8 cellular contexts compared by ENCODE assay signal in the genomic region with DNA sequence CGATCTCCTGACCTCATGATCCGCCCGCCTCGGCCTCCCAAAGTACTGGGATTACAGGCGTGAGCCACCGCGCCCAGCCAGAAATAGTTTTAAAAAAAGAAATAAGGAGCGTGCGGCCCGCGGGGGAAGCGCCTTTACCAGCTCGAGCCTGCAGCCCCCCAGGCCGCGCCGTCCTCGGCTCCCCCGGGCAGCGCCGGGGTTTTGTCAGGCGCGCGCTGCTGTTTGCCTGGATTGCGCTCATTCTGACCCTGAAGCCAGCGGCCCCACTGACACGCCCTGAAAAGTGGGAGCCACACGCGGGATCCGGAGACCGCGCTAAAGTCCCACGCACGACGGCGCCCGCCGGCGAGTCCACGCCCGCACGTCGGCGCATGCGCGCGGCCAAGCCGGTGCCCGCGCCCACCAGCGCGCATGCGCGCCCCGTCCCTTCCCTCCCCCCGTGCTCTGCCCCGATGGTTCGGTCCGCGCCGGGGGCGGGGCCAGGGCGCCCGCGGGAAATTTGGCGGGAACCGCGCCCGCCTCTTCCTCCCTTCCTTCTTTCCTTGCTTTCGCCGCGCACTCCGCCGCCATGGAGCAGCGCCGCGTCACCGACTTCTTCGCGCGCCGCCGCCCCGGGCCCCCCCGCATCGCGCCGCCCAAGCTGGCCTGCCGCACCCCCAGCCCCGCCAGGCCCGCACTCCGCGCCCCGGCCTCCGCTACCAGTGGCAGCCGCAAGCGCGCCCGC. TPM values are rescaled to one million over a fixed set of nuclear protein-coding genes. Genes with fewer than 3 reads are reported as not detected.
DNase-seq lines count a peak whose midpoint lies in the region; ATAC-seq, FAIRE-seq and TF ChIP-seq lines count a peak whose summit lies in the region.

A gene (plus strand): TSS at position 526 of the 724 bp plus-strand sequence. CDS start 43 bp downstream, at position 569.

- TF ChIP-seq POLR2A in H54 (IDR thresholded peaks at IDR 0.05; ENCODE audit: low read depth, low read length), result peak; percentile 77
- peak; percentile 47 to 84 for TF ChIP-seq POLR2A in uterus (IDR thresholded peaks at IDR 0.05)

- peak within 1 kb of the TSS; percentile 66 to 76 for H3K4me3 ChIP-seq in DND-41 (ENCODE audit: low read depth in 1 of 2, low read length in 2 of 2)
- peak within 1 kb of the TSS; percentile 74 for H3K4me3 ChIP-seq in psoas muscle
- peak within 1 kb of the TSS; percentile 51 to 81 for H3K4me3 ChIP-seq in uterus

- H3K9ac ChIP-seq in DND-41 (ENCODE audit: low read depth, low read length), result peak within 1 kb of the TSS; percentile 90

- H2AFZ ChIP-seq in DND-41 (ENCODE audit: low read depth, low read length), result peak within 1 kb of the TSS; percentile 59

- FAIRE-seq in H54 (lab: Jason Lieb, UNC), result no peak

- ATAC-seq in DND-41 (ENCODE audit: insufficient read depth, low read depth) (peak; percentile 4), left ventricle myocardium superior (peak; percentile 76), psoas muscle (peak; percentile 68 to 87 (median 80))

- peaks cover 66% of the 10 kb centered on the region for H3K36me3 ChIP-seq in DND-41 (ENCODE audit: insufficient read depth, low read length)
- peaks cover 0 to 6% of the 10 kb centered on the region in 2 donors for H3K36me3 ChIP-seq in psoas muscle (ENCODE audit: insufficient read depth in 1 of 2, low read depth in 1 of 2)
- no peaks in the 10 kb centered on the region for H3K36me3 ChIP-seq in uterus

- no peak for TF ChIP-seq CTCF in DND-41 (IDR thresholded peaks at IDR 0.05; ENCODE audit: borderline replicate concordance, extremely low read depth, low read length, poor library complexity, severe bottlenecking)
- TF ChIP-seq CTCF in psoas muscle (IDR thresholded peaks at IDR 0.05), result no peak
- peak in 2 of 4 experiments; percentile 4 to 35 for TF ChIP-seq CTCF in uterus (IDR thresholded peaks at IDR 0.05)

- H3K79me2 ChIP-seq in DND-41 (ENCODE audit: insufficient read depth, low read length), result peaks cover 75% of the 10 kb centered on the region

- H4K20me1 ChIP-seq in DND-41 (ENCODE audit: insufficient read depth, low read length), result peaks cover 44% of the 10 kb centered on the region

- 0 to 1% (median 0%) methylated on average over 35 to 98 of the region's 98 CpGs for WGBS in psoas muscle, 3 donors

- H3K4me2 ChIP-seq in DND-41 (ENCODE audit: insufficient read depth, low read length), result peak within 1 kb of the TSS; percentile 87

- H3K27me3 ChIP-seq in DND-41 (ENCODE audit: insufficient read depth, low read length, poor library complexity) (no peaks in the 10 kb centered on the region), psoas muscle (ENCODE audit: insufficient read depth in 3 of 3, low read length in 2 of 3) (peaks cover 0 to 6% (median 0%) of the 10 kb centered on the region in 3 donors), uterus (no peaks in the 10 kb centered on the region)

- peak; percentile 89 for DNase-seq in DND-41
- DNase-seq in H54 (ENCODE audit: insufficient read length, low spot score), result peak; percentile 97
- DNase-seq in NCI-H1092 (lab: John Stamatoyannopoulos, UW), result peak; percentile 73
- peak; percentile 72 to 86 (median 78) for DNase-seq in T-helper 2 cell
- peak; percentile 57 for DNase-seq in amniotic epithelial cell (ENCODE audit: low read depth)
- peak; percentile 92 for DNase-seq in left ventricle myocardium superior
- DNase-seq in psoas muscle, result peak; percentile 81 to 92
- DNase-seq in uterus, result peak; percentile 78 to 89

- intact Hi-C loops in left ventricle myocardium superior (cut with micrococcal nuclease) (no loop called here), psoas muscle (cut with DNase I) (loop anchor here in 1 of 2 donors (5.0 kb wide), 1 partner anchor 56 kb away; no protein-coding TSS in a partner anchor), uterus (cut with DNase I; ENCODE audit: low total_unique reads) (no loop called here)

- peak within 1 kb of the TSS; percentile 95 for H3K27ac ChIP-seq in DND-41 (ENCODE audit: low read length)
- H3K27ac ChIP-seq in psoas muscle, result no peak within 1 kb of the TSS
- H3K27ac ChIP-seq in uterus, result peak within 1 kb of the TSS; percentile 44 to 65

- peaks cover 79% of the 10 kb centered on the region for H3K4me1 ChIP-seq in DND-41 (ENCODE audit: insufficient read depth, low read length)
- no peaks in the 10 kb centered on the region for H3K4me1 ChIP-seq in psoas muscle
- H3K4me1 ChIP-seq in uterus, result peaks cover 0 to 9% of the 10 kb centered on the region in 2 donors

- no peaks in the 10 kb centered on the region for H3K9me3 ChIP-seq in DND-41 (ENCODE audit: insufficient read depth, low read length, severe bottlenecking)
- H3K9me3 ChIP-seq in psoas muscle, result no peaks in the 10 kb centered on the region
- no peaks in the 10 kb centered on the region for H3K9me3 ChIP-seq in uterus

RNA-seq across cellular contexts. Expression of the gene that starts here (rescaled TPM):
- total RNA-seq in left ventricle myocardium superior, result 0.97 TPM
- total RNA-seq in psoas muscle, result under 1 TPM in 3 of 4 donors, not detected in 1; 0.17 to 0.59 (median 0.25) TPM
- polyA plus RNA-seq in psoas muscle, result under 1 TPM; 0.03 to 0.13 (median 0.04) TPM
- total RNA-seq in uterus, result 1 to 10 TPM in 1 of 4 donors, under 1 TPM in 1, not detected in 2; 0.34 to 6.6 TPM

Comparison
In these comparisons a context has a peak if more than half of its experiments do, and no peak if none do; other contexts are left out.
1. Peak in DNase-seq and ATAC-seq in left ventricle myocardium superior; RNA of the gene not detected or under 1 TPM.
2. Peak in DNase-seq, ATAC-seq and H3K4me3 ChIP-seq in psoas muscle; RNA of the gene not detected or under 1 TPM.
3. ATAC-seq: peak in every context shown above with its lines; median percentile 80 in psoas muscle; 76 in left ventricle myocardium superior; 4 in DND-41.